Comparison of ENCODE assay signal across 9 cellular contexts in the genomic region with DNA sequence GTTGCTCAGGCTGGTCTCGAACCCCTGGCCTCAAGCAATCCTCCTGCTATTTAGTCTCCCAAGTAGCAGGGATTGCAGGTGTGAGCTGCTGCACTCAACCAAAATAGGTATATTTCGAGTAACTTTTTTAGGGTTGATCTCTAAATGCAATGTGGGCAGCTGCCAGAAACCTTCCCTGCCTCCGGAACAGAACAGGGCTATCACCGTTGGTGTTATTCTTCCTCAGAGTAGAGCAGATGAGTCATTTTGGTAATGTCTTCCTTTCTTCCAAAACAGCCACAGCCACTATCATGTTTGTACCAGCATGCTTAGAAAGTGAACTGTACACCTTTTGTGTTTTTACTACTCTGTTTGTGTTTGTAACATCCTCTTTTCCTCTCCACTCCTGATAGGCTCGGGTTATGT. TPM values are rescaled to one million over a fixed set of nuclear protein-coding genes. Genes with fewer than 3 reads are reported as not detected.
DNase-seq lines count a peak whose midpoint lies in the region; ATAC-seq and TF ChIP-seq lines count a peak whose summit lies in the region.
"Had no signal": no experiment of that assay in that cellular context is flagged by ENCODE, and none has a peak within 500 bp of the region (broad histone marks: within the 10 kb centered on the region; RNA-seq: fewer than 3 reads in every experiment).

No MANE protein-coding gene starts in this region.

- no peak overlapping the region for H3K9ac ChIP-seq in mammary epithelial cell (ENCODE audit: insufficient read depth, low read length)

- intact Hi-C loops in PC-9 (cut with micrococcal nuclease; ENCODE audit: unreplicated experiment): loop anchor here (5.0 kb wide), 1 partner anchor 35 kb away; no protein-coding TSS in a partner anchor
- intact Hi-C loops in mammary epithelial cell (cut with micrococcal nuclease): no loop called here

- DNase-seq in Daoy (ENCODE audit: low read depth): peak; percentile 64
- no peak for DNase-seq in PC-9
- peak; percentile 66 for DNase-seq in mammary epithelial cell
- peak; percentile 18 for DNase-seq in myocyte (ENCODE audit: low read depth)
- no peak for DNase-seq in NCI-H146 treated with DMSO at 0.1 percent for 48 hours (lab: John Stamatoyannopoulos, UW; ENCODE audit: unreplicated experiment)
- no peak for DNase-seq in progenitor cell of endocrine pancreas (ENCODE audit: low spot score, unreplicated experiment)
- no peak for DNase-seq in NCI-H1092 treated with DMSO at 0.1 percent for 48 hours (lab: John Stamatoyannopoulos, UW)
- DNase-seq: NCI-H748 treated with DMSO at 0.1 percent for 48 hours had no signal

- no peaks in the 10 kb centered on the region for H3K9me3 Mint-ChIP-seq in progenitor cell of endocrine pancreas (ENCODE audit: low read depth)

- H3K27me3 ChIP-seq in PC-9 (ENCODE audit: insufficient read depth, low read depth): no peaks in the 10 kb centered on the region
- H3K27me3 ChIP-seq in mammary epithelial cell (ENCODE audit: insufficient read depth, low read length): no peaks in the 10 kb centered on the region

- no peak overlapping the region for H3K27ac Mint-ChIP-seq in progenitor cell of endocrine pancreas

- H3K4me1 ChIP-seq in PC-9 (replicated peaks; ENCODE audit: insufficient read depth): no peaks in the 10 kb centered on the region
- peaks cover 12% of the 10 kb centered on the region for H3K4me1 ChIP-seq in mammary epithelial cell (ENCODE audit: insufficient read depth, low read length)

- H3K4me1 Mint-ChIP-seq in progenitor cell of endocrine pancreas (ENCODE audit: low read depth): peaks cover 11% of the 10 kb centered on the region

- no peaks in the 10 kb centered on the region for H3K27me3 Mint-ChIP-seq in progenitor cell of endocrine pancreas

- 32% methylated on average over 5 of the region's 5 CpGs for WGBS in mammary epithelial cell (ENCODE audit: low coverage, missing lambda C conversion rate)

- TF ChIP-seq CTCF in PC-9 (conservative IDR thresholded peaks at IDR 0.05) (no peak), mammary epithelial cell (conservative IDR thresholded peaks at IDR 0.05 in 1 of 2, IDR thresholded peaks at IDR 0.05 in 1 of 2; ENCODE audit: extremely low read depth in 1 of 2, insufficient read depth in 1 of 2, low read depth in 1 of 2, low read length in 2 of 2) (no peak), progenitor cell of endocrine pancreas (IDR thresholded peaks at IDR 0.05; ENCODE audit: unreplicated experiment) (no peak)

- ATAC-seq in HG03432 (IDR thresholded peaks at IDR 0.05; ENCODE audit: unreplicated experiment): no peak

- dilution Hi-C loops in mammary epithelial cell (cut with HindIII; ENCODE audit: low sequenced_read_pairs): loop anchor here (5.0 kb wide), 1 partner anchor 35 kb away; no protein-coding TSS in a partner anchor

- H2AFZ ChIP-seq in PC-9 (no peak overlapping the region), mammary epithelial cell (ENCODE audit: low read depth, low read length) (no peak overlapping the region)

- peaks cover 10% of the 10 kb centered on the region; the same call in 1 of the 2 replicates for H3F3A ChIP-seq in PC-9 (ENCODE audit: insufficient read depth, low read depth)

- no peaks in the 10 kb centered on the region for H3K36me3 ChIP-seq in PC-9 (ENCODE audit: low read depth)
- peaks cover 14% of the 10 kb centered on the region for H3K36me3 ChIP-seq in mammary epithelial cell (ENCODE audit: insufficient read depth, low read length)

- in situ Hi-C loops in mammary epithelial cell (cut with MboI; ENCODE audit: low sequenced_read_pairs in 2 of 2): no loop called here

- peaks cover 5% of the 10 kb centered on the region; the same call in 1 of the 2 replicates for H4K20me1 ChIP-seq in PC-9 (ENCODE audit: insufficient read depth)
- no peaks in the 10 kb centered on the region for H4K20me1 ChIP-seq in mammary epithelial cell (ENCODE audit: insufficient read depth, low read length)

- H3K4me3 ChIP-seq in PC-9: no peak overlapping the region
- H3K4me3 ChIP-seq in mammary epithelial cell (replicated peaks in 1 of 3; ENCODE audit: insufficient read depth in 1 of 3, low read depth in 2 of 3, low read length in 3 of 3): no peak overlapping the region

- H3K9me3 ChIP-seq in PC-9 (ENCODE audit: insufficient read depth, low read depth) (no peaks in the 10 kb centered on the region), mammary epithelial cell (replicated peaks; ENCODE audit: insufficient read depth, low read length) (no peaks in the 10 kb centered on the region)

- POLR2A ChIA-PET in PC-9 (lab: Charles Lee; ENCODE audit: unreplicated experiment): interaction anchor here (0.7 kb wide), 1 partner anchor 439 kb away, joined by 7 read pairs; no protein-coding TSS in a partner anchor

- H3K4me2 ChIP-seq in PC-9 (no peak overlapping the region), mammary epithelial cell (ENCODE audit: insufficient read depth, low read depth, low read length) (no peak overlapping the region)

- no peak overlapping the region for H3K4me3 Mint-ChIP-seq in progenitor cell of endocrine pancreas (ENCODE audit: low read depth)

- CTCF ChIA-PET in PC-9 (lab: Charles Lee) (interaction anchor here (0.6 kb wide), 1 partner anchor 180 kb away, joined by 3 read pairs; no protein-coding TSS in a partner anchor), mammary epithelial cell (lab: Charles Lee; ENCODE audit: low non-redundant PET) (no interaction called here)

- 0 out of 2 replicates have a peak overlapping the region, but pooled peaks have one; percentile 24 for H3K27ac ChIP-seq in PC-9
- no peak overlapping the region for H3K27ac ChIP-seq in mammary epithelial cell (ENCODE audit: insufficient read depth, low read depth, low read length)

- no peaks in the 10 kb centered on the region for H3K9me2 ChIP-seq in PC-9 (ENCODE audit: insufficient read depth)

- BruUV-seq in PC-9 (replicated peaks; lab: Mats Ljungman, UMichigan): no TSS peak
- BruUV-seq in mammary epithelial cell (replicated peaks; lab: Mats Ljungman, UMichigan): no TSS peak

- peaks cover 2% of the 10 kb centered on the region for H3K36me3 Mint-ChIP-seq in progenitor cell of endocrine pancreas (ENCODE audit: insufficient read depth)

- H3K79me2 ChIP-seq in PC-9 (ENCODE audit: low read depth) (peaks cover 31% of the 10 kb centered on the region), mammary epithelial cell (ENCODE audit: insufficient read depth, low read length) (peaks cover 89% of the 10 kb centered on the region)

RNA-seq across cellular contexts. Expression of a gene that starts 44.1 kb away (rescaled TPM):
- total RNA-seq in Daoy (2014; rRNA removed; shearing (Covaris generic)): 47.4 and 50.5 TPM in 2 replicates
- total RNA-seq in PC-9 (2021) (22.5 and 25.0 TPM in 2 replicates), mammary epithelial cell (10 to 100 TPM; 31.5 to 59.0 TPM), myocyte (19.3 and 21.7 TPM in 2 replicates), progenitor cell of endocrine pancreas (29.3 and 31.5 TPM in 2 replicates)
- 42.5 TPM for polyA plus RNA-seq in mammary epithelial cell
- 24.8 TPM for polyA minus RNA-seq in mammary epithelial cell
- 18.0 TPM for polyA plus RNA-seq in myocyte (2012)

Comparison
In these comparisons a context has a peak if more than half of its experiments do, and no peak if none do; other contexts are left out.
1. DNase-seq: peak in Daoy (single experiment), mammary epithelial cell (single experiment) and myocyte (single experiment); none in PC-9 (0 of 2), NCI-H146 treated with DMSO at 0.1 percent for 48 hours (single experiment), progenitor cell of endocrine pancreas (single experiment) and NCI-H1092 treated with DMSO at 0.1 percent for 48 hours (single experiment).